8 cellular contexts compared by ENCODE assay signal in the genomic region with DNA sequence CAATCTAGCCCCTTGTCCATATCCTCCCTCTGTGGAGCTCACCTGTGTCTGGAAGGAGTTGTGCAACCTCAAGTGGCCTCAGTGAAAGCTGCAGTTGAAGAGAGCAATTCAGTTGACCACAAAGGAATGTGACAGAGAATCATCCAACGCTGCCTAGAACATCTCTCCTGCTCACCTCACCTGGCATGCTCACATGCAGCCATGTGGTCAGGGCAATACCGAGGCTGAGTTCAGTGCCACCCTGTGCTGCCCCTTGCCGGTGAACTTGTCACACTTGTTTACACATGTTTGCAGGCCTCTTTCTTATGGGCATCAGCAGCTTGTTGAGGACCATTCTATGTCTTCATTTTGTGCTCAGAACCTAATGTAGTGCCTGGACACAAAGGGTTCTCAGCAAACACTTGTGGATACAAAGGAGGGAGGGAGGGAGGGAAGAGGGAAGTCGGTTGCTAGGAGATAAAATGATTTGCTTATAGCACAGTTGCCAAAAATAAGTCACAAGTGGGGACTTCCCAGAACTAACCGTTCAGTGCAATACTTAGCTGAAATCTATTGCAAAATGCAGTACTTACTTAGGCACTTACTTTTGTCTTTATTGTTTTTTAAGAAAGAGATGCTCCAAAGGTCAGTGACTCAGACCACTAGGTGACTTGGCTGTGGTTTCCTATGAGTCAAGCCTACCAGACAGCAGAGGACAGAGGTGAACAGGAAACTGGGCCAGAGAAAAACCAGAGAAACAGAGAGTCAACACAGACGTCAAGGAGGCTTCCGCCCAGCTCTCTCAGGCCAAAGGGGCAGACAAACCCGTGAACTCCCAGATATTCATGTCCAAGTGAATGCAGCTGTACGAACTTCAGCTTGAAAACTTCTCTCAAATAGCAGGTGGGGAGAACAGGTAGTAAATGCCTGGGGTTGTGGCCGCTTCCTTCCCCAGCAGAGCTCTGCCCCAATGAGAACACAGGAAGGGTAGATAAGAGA.
DNase-seq lines count a peak whose midpoint lies in the region; ATAC-seq, FAIRE-seq and TF ChIP-seq lines count a peak whose summit lies in the region.

No MANE protein-coding gene starts in this region.

- ATAC-seq in T-helper 17 cell (peak; percentile 79), pancreas (peak; percentile 89 to 96 (median 90))

- peaks cover 0 to 12% (median 7%) of the 10 kb centered on the region in 3 donors for H3K4me1 ChIP-seq in pancreas

- FAIRE-seq in pancreas (lab: Jason Lieb, UNC) = peak; percentile 73

- intact Hi-C loops in pancreas (cut with DNase I) (no loop called here), dorsolateral prefrontal cortex (cut with DNase I) (no loop called here)

- TF ChIP-seq CTCF in pancreas (IDR thresholded peaks at IDR 0.05) (peak in 1 of 4 donors; percentile 8), dorsolateral prefrontal cortex (IDR thresholded peaks at IDR 0.05 in 54 of 56, conservative IDR thresholded peaks at IDR 0.05 in 2 of 56; ENCODE audit: low read depth in 1 of 56, partially characterized antibody in 56 of 56) (no peak)

- DNase-seq in activated CD4-positive, alpha-beta T cell treated with anti-CD3 and anti-CD28 coated beads for 48 hours = peak; percentile 51
- DNase-seq in activated CD4-positive, alpha-beta T cell treated with anti-CD3 and anti-CD28 coated beads, Interleukin-2, amount 50 U/mL, for 4 hours = no peak
- DNase-seq in GOT3 (lab: John Stamatoyannopoulos, UW) (peak; percentile 60), LHCN-M2 (ENCODE audit: low read depth) (peak; percentile 98), T-helper 17 cell (no peak), fibroblast of peridontal ligament (ENCODE audit: extremely low read depth) (peak; percentile 71), pancreas (peak in 5 of 6 donors; percentile 37 to 70 (median 51)), dorsolateral prefrontal cortex (no peak)

- peaks cover 6% of the 10 kb centered on the region for H3K36me3 Mint-ChIP-seq in T-helper 17 cell (ENCODE audit: low read depth)

- H3K9me3 ChIP-seq in T-helper 17 cell (ENCODE audit: control insufficient read depth, low read length, poor library complexity, severe bottlenecking) (no peaks in the 10 kb centered on the region), pancreas (no peaks in the 10 kb centered on the region)

- H3K27ac ChIP-seq in pancreas = peak overlapping the region; percentile 3 to 82 (median 46)
- peak overlapping the region in 18 of 59 donors; percentile 1 to 69 (median 30) for H3K27ac ChIP-seq in dorsolateral prefrontal cortex

- H3K27me3 ChIP-seq in pancreas = no peaks in the 10 kb centered on the region
- no peaks in the 10 kb centered on the region for H3K27me3 ChIP-seq in dorsolateral prefrontal cortex

- 26 to 27% methylated on average over 10 of the region's 10 CpGs for WGBS in pancreas, 2 donors

- peaks cover 24% of the 10 kb centered on the region for H3K27me3 Mint-ChIP-seq in T-helper 17 cell

- H3K4me1 Mint-ChIP-seq in T-helper 17 cell = peaks cover 8% of the 10 kb centered on the region

- peak overlapping the region; percentile 32 for H3K27ac Mint-ChIP-seq in T-helper 17 cell

- H3K4me3 ChIP-seq in pancreas (no peak overlapping the region), dorsolateral prefrontal cortex (no peak overlapping the region)

- H3K36me3 ChIP-seq in pancreas = no peaks in the 10 kb centered on the region

- H3K4me3 Mint-ChIP-seq in T-helper 17 cell = no peak overlapping the region

Comparison
In these comparisons a context has a peak if more than half of its experiments do, and no peak if none do; other contexts are left out.
1. DNase-seq: peak in activated CD4-positive, alpha-beta T cell treated with anti-CD3 and anti-CD28 coated beads for 48 hours (single experiment), GOT3 (single experiment), LHCN-M2 (single experiment), fibroblast of peridontal ligament (single experiment) and pancreas (5 of 6); none in activated CD4-positive, alpha-beta T cell treated with anti-CD3 and anti-CD28 coated beads, Interleukin-2, amount 50 U/mL, for 4 hours (0 of 2), T-helper 17 cell (0 of 3) and dorsolateral prefrontal cortex (0 of 10).